24 cellular contexts compared by ENCODE assay signal in the genomic region with DNA sequence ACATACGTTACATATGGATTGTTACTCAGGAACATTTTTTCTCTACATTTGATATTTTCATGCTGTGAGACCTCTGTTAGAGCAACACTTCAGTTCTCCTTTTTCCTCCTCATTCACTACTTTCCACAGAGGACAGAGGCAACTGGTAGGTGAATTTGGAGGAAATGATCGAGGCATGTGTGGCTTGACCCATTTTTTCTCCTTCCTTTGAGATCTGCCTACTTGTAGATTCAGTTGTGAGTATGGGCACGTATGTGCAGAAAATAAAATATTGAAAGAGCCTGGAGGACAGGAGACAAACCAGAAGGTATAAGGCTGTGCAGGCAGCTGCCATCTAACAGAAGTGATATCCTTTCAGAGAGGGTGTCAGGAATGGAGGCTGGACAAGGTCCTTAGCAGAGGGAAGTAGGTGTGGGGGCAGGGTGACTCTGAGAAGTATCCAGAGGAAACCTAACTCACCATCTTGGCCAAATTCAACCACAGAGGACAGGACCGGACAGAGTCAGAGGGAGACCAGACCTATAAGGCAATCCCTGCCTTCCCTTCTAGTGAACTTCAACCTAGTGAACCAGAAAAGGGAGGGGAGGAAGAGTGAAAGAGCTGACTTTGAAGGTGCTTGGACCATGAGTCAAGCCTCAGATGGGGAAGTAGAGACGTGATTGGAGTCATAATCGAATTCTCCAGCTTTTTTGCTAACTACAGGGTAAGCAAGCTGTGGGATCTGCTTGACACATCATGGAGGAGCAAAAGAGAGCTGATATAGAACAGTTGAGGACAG. TPM values are rescaled to one million over a fixed set of nuclear protein-coding genes. Genes with fewer than 3 reads are reported as not detected.
DNase-seq lines count a peak whose midpoint lies in the region; ATAC-seq and FAIRE-seq lines count a peak whose summit lies in the region.
"Had no signal": no experiment of that assay in that cellular context is flagged by ENCODE, and none has a peak within 500 bp of the region (broad histone marks: within the 10 kb centered on the region; RNA-seq: fewer than 3 reads in every experiment).

No MANE protein-coding gene starts in this region.

- H3K36me3 ChIP-seq in small intestine (ENCODE audit: control insufficient read depth in 2 of 2, insufficient read depth in 2 of 2, low read length in 2 of 2): no peaks in the 10 kb centered on the region
- H3K36me3 ChIP-seq: esophagus muscularis mucosa, gastroesophageal sphincter, SJCRH30 had no signal

- H3K36me3 Mint-ChIP-seq in activated T-cell treated with anti-CD3 and anti-CD28 coated beads, Interleukin-2, amount 50 U/mL, for 24 hours (ENCODE audit: low read depth): peaks cover 12% of the 10 kb centered on the region
- peaks cover 12% of the 10 kb centered on the region for H3K36me3 Mint-ChIP-seq in activated naive CD8-positive, alpha-beta T cell
- H3K36me3 Mint-ChIP-seq: CD14-positive monocyte had no signal

- H3K4me3 ChIP-seq in small intestine (ENCODE audit: low read depth in 1 of 2, low read length in 2 of 2): no peak overlapping the region
- H3K4me3 ChIP-seq: esophagus muscularis mucosa, gastroesophageal sphincter, psoas muscle, SJCRH30, skin epidermis had no signal

- no peak for FAIRE-seq in small intestine (lab: Jason Lieb, UNC)
- FAIRE-seq: GM12892 had no signal

- no peak for DNase-seq in activated T-cell treated with anti-CD3 and anti-CD28 coated beads, Interleukin-2, amount 50 U/mL, for 24 hours
- DNase-seq in activated T-cell treated with anti-CD3 and anti-CD28 coated beads, Interleukin-2, amount 50 U/mL, for 1 hour: no peak
- peak; percentile 28 for DNase-seq in OCI-M1 (lab: John Stamatoyannopoulos, UW)
- DNase-seq in small intestine: peak; percentile 82
- DNase-seq in NCI-H2029 (lab: John Stamatoyannopoulos, UW): no peak
- no peak for DNase-seq in AG08396 (ENCODE audit: low spot score)
- DNase-seq: ACHN; H9; NCI-H1436; NCI-H748 treated with DMSO at 0.1 percent for 48 hours; PC-3; psoas muscle; SJCRH30; stimulated activated CD4-positive, alpha-beta T cell treated with anti-CD3 and anti-CD28 coated beads, Interleukin-4, amount 100 ng/mL, for 1 hour; T1000 had no signal

- H3K27ac ChIP-seq in small intestine (ENCODE audit: low read depth in 1 of 2, low read length in 1 of 2): no peak overlapping the region
- H3K27ac ChIP-seq: esophagus muscularis mucosa, gastroesophageal sphincter, psoas muscle, SJCRH30, skin epidermis had no signal

- H3K27me3 ChIP-seq in small intestine (ENCODE audit: control insufficient read depth in 2 of 2, insufficient read depth in 2 of 2, low read length in 2 of 2): no peaks in the 10 kb centered on the region
- H3K27me3 ChIP-seq: esophagus muscularis mucosa, gastroesophageal sphincter, SJCRH30 had no signal

- peak overlapping the region; percentile 10 for H3K4me3 Mint-ChIP-seq in activated T-cell treated with anti-CD3 and anti-CD28 coated beads, Interleukin-2, amount 50 U/mL, for 24 hours
- H3K4me3 Mint-ChIP-seq in activated naive CD8-positive, alpha-beta T cell: peak overlapping the region; percentile 25
- H3K4me3 Mint-ChIP-seq: CD14-positive monocyte; central memory CD8-positive, alpha-beta T cell; H9 had no signal

- peaks cover 0 to 4% of the 10 kb centered on the region in 2 donors for H3K4me1 ChIP-seq in small intestine (ENCODE audit: control insufficient read depth in 2 of 2, insufficient read depth in 1 of 2, low read depth in 1 of 2, low read length in 1 of 2)
- H3K4me1 ChIP-seq: esophagus muscularis mucosa, gastroesophageal sphincter, psoas muscle, SJCRH30 had no signal

- H3K9me3 ChIP-seq in small intestine (ENCODE audit: control insufficient read depth, low read depth): no peaks in the 10 kb centered on the region
- H3K9me3 ChIP-seq: esophagus muscularis mucosa, gastroesophageal sphincter, psoas muscle, SJCRH30 had no signal

- H3K27me3 Mint-ChIP-seq in activated T-cell treated with anti-CD3 and anti-CD28 coated beads, Interleukin-2, amount 50 U/mL, for 24 hours: no peaks in the 10 kb centered on the region
- H3K27me3 Mint-ChIP-seq in activated naive CD8-positive, alpha-beta T cell: no peaks in the 10 kb centered on the region
- H3K27me3 Mint-ChIP-seq: central memory CD8-positive, alpha-beta T cell had no signal

- peaks cover 87% of the 10 kb centered on the region for H3K4me1 Mint-ChIP-seq in activated T-cell treated with anti-CD3 and anti-CD28 coated beads, Interleukin-2, amount 50 U/mL, for 24 hours (ENCODE audit: low read depth)
- peaks cover 75% of the 10 kb centered on the region for H3K4me1 Mint-ChIP-seq in activated naive CD8-positive, alpha-beta T cell (ENCODE audit: low read depth)
- H3K4me1 Mint-ChIP-seq: CD14-positive monocyte, H9 had no signal

- H3K9me3 Mint-ChIP-seq in activated T-cell treated with anti-CD3 and anti-CD28 coated beads, Interleukin-2, amount 50 U/mL, for 24 hours: peaks cover 19% of the 10 kb centered on the region
- H3K9me3 Mint-ChIP-seq in activated naive CD8-positive, alpha-beta T cell (ENCODE audit: low read depth): peaks cover 8% of the 10 kb centered on the region
- H3K9me3 Mint-ChIP-seq: central memory CD8-positive, alpha-beta T cell had no signal

- no peak for ATAC-seq in HG03045 (IDR thresholded peaks at IDR 0.05; ENCODE audit: unreplicated experiment)
- ATAC-seq: activated CD4-positive, CD25-positive, alpha-beta regulatory T cell treated with anti-CD3 and anti-CD28 coated beads, Interleukin-2, amount 50 U/mL, for 24 hours; gastroesophageal sphincter; PC-3; psoas muscle had no signal

- peak overlapping the region; percentile 98 for H3K27ac Mint-ChIP-seq in activated T-cell treated with anti-CD3 and anti-CD28 coated beads, Interleukin-2, amount 50 U/mL, for 24 hours
- H3K27ac Mint-ChIP-seq in activated naive CD8-positive, alpha-beta T cell: peak overlapping the region; percentile 58
- H3K27ac Mint-ChIP-seq: CD14-positive monocyte, H9 had no signal

- WGBS in small intestine, 3 donors: 63 to 79% (median 74%) methylated on average over 6 of the region's 6 CpGs

RNA-seq across cellular contexts. Expression of a gene that starts 19.0 kb away (rescaled TPM):
- 10 to 100 TPM; 10.8 to 13.7 (median 12.1) TPM for polyA plus RNA-seq in small intestine

Comparison
In these comparisons a context has a peak if more than half of its experiments do, and no peak if none do; other contexts are left out.
1. DNase-seq: peak in OCI-M1 (single experiment) and small intestine (single experiment); none in activated T-cell treated with anti-CD3 and anti-CD28 coated beads, Interleukin-2, amount 50 U/mL, for 24 hours (single experiment), activated T-cell treated with anti-CD3 and anti-CD28 coated beads, Interleukin-2, amount 50 U/mL, for 1 hour (single experiment), NCI-H2029 (single experiment) and AG08396 (single experiment).